15 cellular contexts compared by ENCODE assay signal in genomic region chr15:74858366-74858735, GRCh38. TPM values are rescaled to one million over a fixed set of nuclear protein-coding genes. Genes with fewer than 3 reads are reported as not detected.
DNase-seq lines count a peak whose midpoint lies in the region; ATAC-seq and TF ChIP-seq lines count a peak whose summit lies in the region.
"Had no signal": no experiment of that assay in that cellular context is flagged by ENCODE, and none has a peak within 500 bp of the region (broad histone marks: within the 10 kb centered on the region; RNA-seq: fewer than 3 reads in every experiment).

No MANE protein-coding gene starts in this region.

- no peaks in the 10 kb centered on the region for H3K9me3 Mint-ChIP-seq in CD8-positive, alpha-beta T cell
- H3K9me3 Mint-ChIP-seq in activated naive CD8-positive, alpha-beta T cell treated with anti-CD3 and anti-CD28 coated beads, Interleukin-2, amount 10 ng/mL, durations not matched to agents 7 days and 5 days: no peaks in the 10 kb centered on the region

- WGBS in thyroid gland, 2 donors: 86 to 92% methylated on average over 4 of the region's 4 CpGs

- H3K4me3 ChIP-seq in CD8-positive, alpha-beta T cell (ENCODE audit: low read depth, low read length): no peak overlapping the region
- H3K4me3 ChIP-seq in Karpas-422 (ENCODE audit: low read length) (no peak overlapping the region), neutrophil (ENCODE audit: low read depth in 1 of 2, low read length in 1 of 2) (no peak overlapping the region), thyroid gland (replicated peaks in 1 of 3) (no peak overlapping the region)
- H3K4me3 ChIP-seq: heart left ventricle had no signal

- H3K9ac ChIP-seq in Karpas-422 (ENCODE audit: low read length): peak overlapping the region; percentile 36; the same call in 1 of the 2 replicates
- H3K9ac ChIP-seq: SK-N-SH had no signal

- H3K36me3 ChIP-seq in CD8-positive, alpha-beta T cell (ENCODE audit: insufficient read depth, low read length): peaks cover 12% of the 10 kb centered on the region
- H3K36me3 ChIP-seq in Karpas-422 (ENCODE audit: insufficient read depth, low read length) (no peaks in the 10 kb centered on the region; the same call in 1 of the 2 replicates), neutrophil (peaks cover 32% of the 10 kb centered on the region), thyroid gland (peaks cover 7 to 9% of the 10 kb centered on the region in 2 donors)

- H3K9me2 ChIP-seq in Karpas-422 (replicated peaks; ENCODE audit: insufficient read depth, low read length): no peaks in the 10 kb centered on the region
- H3K9me2 ChIP-seq: SK-N-SH had no signal

- H4K20me1 ChIP-seq in Karpas-422 (ENCODE audit: insufficient read depth, low read depth, low read length): no peaks in the 10 kb centered on the region

- peak overlapping the region; percentile 80 for H3K27ac Mint-ChIP-seq in CD8-positive, alpha-beta T cell
- H3K27ac Mint-ChIP-seq in activated naive CD8-positive, alpha-beta T cell treated with anti-CD3 and anti-CD28 coated beads, Interleukin-2, amount 10 ng/mL, durations not matched to agents 7 days and 5 days: peak overlapping the region; percentile 79

- CTCF ChIA-PET in CD8-positive, alpha-beta T cell (lab: Charles Lee): interaction anchor here (1.0 to 2.7 kb wide), 3 partner anchors 14 to 89 kb away, joined by 3 to 16 read pairs (median 4); no protein-coding TSS in a partner anchor

- peaks cover 37% of the 10 kb centered on the region for H3K4me1 ChIP-seq in CD8-positive, alpha-beta T cell (ENCODE audit: insufficient read depth, low read length)
- H3K4me1 ChIP-seq in Karpas-422 (ENCODE audit: low read length) (peaks cover 38% of the 10 kb centered on the region), neutrophil (ENCODE audit: control insufficient read depth in 1 of 2, insufficient read depth in 1 of 2, low read depth in 1 of 2, low read length in 1 of 2) (no peaks in the 10 kb centered on the region), thyroid gland (peaks cover 25 to 40% of the 10 kb centered on the region in 2 donors)

- H3K27me3 ChIP-seq in CD8-positive, alpha-beta T cell (ENCODE audit: insufficient read depth, low read length): no peaks in the 10 kb centered on the region
- H3K27me3 ChIP-seq in Karpas-422 (ENCODE audit: low read length) (no peaks in the 10 kb centered on the region), neutrophil (no peaks in the 10 kb centered on the region), thyroid gland (no peaks in the 10 kb centered on the region)
- H3K27me3 ChIP-seq: heart left ventricle had no signal

- H3K36me3 Mint-ChIP-seq in CD8-positive, alpha-beta T cell: peaks cover 34% of the 10 kb centered on the region
- peaks cover 7% of the 10 kb centered on the region for H3K36me3 Mint-ChIP-seq in activated naive CD8-positive, alpha-beta T cell treated with anti-CD3 and anti-CD28 coated beads, Interleukin-2, amount 10 ng/mL, durations not matched to agents 7 days and 5 days

- no peak for TF ChIP-seq POLR2A in thyroid gland (IDR thresholded peaks at IDR 0.05)

- peak overlapping the region; percentile 40 for H3K4me2 ChIP-seq in Karpas-422 (ENCODE audit: low read depth, low read length, poor library complexity, severe bottlenecking)
- H3K4me2 ChIP-seq: SK-N-SH had no signal

- H3K4me3 Mint-ChIP-seq in CD8-positive, alpha-beta T cell: no peak overlapping the region
- peak overlapping the region; percentile 30 for H3K4me3 Mint-ChIP-seq in activated naive CD8-positive, alpha-beta T cell treated with anti-CD3 and anti-CD28 coated beads, Interleukin-2, amount 10 ng/mL, durations not matched to agents 7 days and 5 days

- H3K4me1 Mint-ChIP-seq in CD8-positive, alpha-beta T cell (ENCODE audit: low read depth): peaks cover 46% of the 10 kb centered on the region
- H3K4me1 Mint-ChIP-seq in activated naive CD8-positive, alpha-beta T cell treated with anti-CD3 and anti-CD28 coated beads, Interleukin-2, amount 10 ng/mL, durations not matched to agents 7 days and 5 days: peaks cover 34% of the 10 kb centered on the region

- no peak for TF ChIP-seq CTCF in CD8-positive, alpha-beta T cell (IDR thresholded peaks at IDR 0.05)
- TF ChIP-seq CTCF in neutrophil (IDR thresholded peaks at IDR 0.05): no peak
- TF ChIP-seq CTCF in thyroid gland (IDR thresholded peaks at IDR 0.05): no peak

- peaks cover 58% of the 10 kb centered on the region for H3K79me2 ChIP-seq in Karpas-422 (ENCODE audit: low read length)

- no peaks in the 10 kb centered on the region for H3K9me3 ChIP-seq in CD8-positive, alpha-beta T cell (ENCODE audit: low read length)
- H3K9me3 ChIP-seq in Karpas-422 (ENCODE audit: low read length) (no peaks in the 10 kb centered on the region), neutrophil (no peaks in the 10 kb centered on the region), thyroid gland (no peaks in the 10 kb centered on the region)
- H3K9me3 ChIP-seq: heart left ventricle, SK-N-SH had no signal

- no peak for ATAC-seq in CD8-positive, alpha-beta T cell
- ATAC-seq in activated naive CD8-positive, alpha-beta T cell treated with anti-CD3 and anti-CD28 coated beads, Interleukin-2, amount 10 ng/mL, durations not matched to agents 7 days and 5 days (ENCODE audit: low read depth): no peak
- ATAC-seq in HG03565 (IDR thresholded peaks at IDR 0.05; ENCODE audit: unreplicated experiment): no peak
- ATAC-seq: heart left ventricle, left lobe of liver had no signal

- H3K27ac ChIP-seq in CD8-positive, alpha-beta T cell (ENCODE audit: low read depth, low read length): no peak overlapping the region
- H3K27ac ChIP-seq in Karpas-422 (ENCODE audit: low read length) (peak overlapping the region; percentile 80), neutrophil (peak overlapping the region; percentile 52), thyroid gland (peak overlapping the region in 1 of 3 donors; percentile 28)
- H3K27ac ChIP-seq: HL-60 had no signal

- POLR2A ChIA-PET in CD8-positive, alpha-beta T cell (lab: Charles Lee): interaction anchor here (1.2 to 1.8 kb wide), 3 partner anchors 9 to 15 kb away, joined by 3 to 6 read pairs (median 4); partner anchors contain the start of gene SCAMP2
- POLR2A ChIA-PET in activated naive CD8-positive, alpha-beta T cell treated with anti-CD3 and anti-CD28 coated beads, Interleukin-2, amount 10 ng/mL, durations not matched to agents 7 days and 5 days (lab: Charles Lee): interaction anchor here (0.5 to 2.9 kb wide), 7 partner anchors 9 to 458 kb away, joined by 3 to 15 read pairs (median 4); partner anchors contain the start of gene FAM219B

- no peaks in the 10 kb centered on the region for H3K27me3 Mint-ChIP-seq in CD8-positive, alpha-beta T cell (ENCODE audit: low read depth)
- H3K27me3 Mint-ChIP-seq in activated naive CD8-positive, alpha-beta T cell treated with anti-CD3 and anti-CD28 coated beads, Interleukin-2, amount 10 ng/mL, durations not matched to agents 7 days and 5 days: no peaks in the 10 kb centered on the region

- no peak overlapping the region for H2AFZ ChIP-seq in Karpas-422 (ENCODE audit: low read length)

- DNase-seq in CD8-positive, alpha-beta T cell: no peak
- DNase-seq in Karpas-422 (no peak), thyroid gland (no peak), NCI-H2171 treated with DMSO at 0.1 percent for 48 hours (lab: John Stamatoyannopoulos, UW) (no peak), activated gamma-delta T cell (lab: John Stamatoyannopoulos, UW) (no peak)
- DNase-seq in activated naive CD8-positive, alpha-beta T cell treated with anti-CD3 and anti-CD28 coated beads, Interleukin-2, amount 10 ng/mL, durations not matched to agents 7 days and 5 days: no peak
- DNase-seq: erythroblast, heart left ventricle, NCI-H2171, SK-N-SH had no signal

- intact Hi-C loops in CD8-positive, alpha-beta T cell (cut with DNase I, micrococcal nuclease): no loop called here
- intact Hi-C loops in thyroid gland (cut with DNase I): no loop called here

RNA-seq across cellular contexts. Expression of gene SCAMP2, which starts 14.8 kb away (rescaled TPM):
- 10 to 100 TPM; 48.7 to 57.2 TPM for total RNA-seq in CD8-positive, alpha-beta T cell
- 37.1 and 54.9 TPM in 2 replicates for total RNA-seq in Karpas-422 (2014; rRNA removed; shearing (Covaris generic); ENCODE audit: low replicate concordance)
- 100 to 1,000 TPM; 100 to 103 TPM for total RNA-seq in activated naive CD8-positive, alpha-beta T cell treated with anti-CD3 and anti-CD28 coated beads, Interleukin-2, amount 10 ng/mL, durations not matched to agents 7 days and 5 days
- 100 to 1,000 TPM in 2 of 4 donors, 10 to 100 TPM in 2; 59.3 to 129 (median 104) TPM for total RNA-seq in thyroid gland

RNA-seq across cellular contexts. Expression of gene ULK3, which starts 15.4 kb away (rescaled TPM):
- total RNA-seq in CD8-positive, alpha-beta T cell: 10 to 100 TPM; 34.3 to 35.1 TPM
- 87.3 and 89.6 TPM in 2 replicates for total RNA-seq in Karpas-422 (2014; rRNA removed; shearing (Covaris generic); ENCODE audit: low replicate concordance)
- total RNA-seq in activated naive CD8-positive, alpha-beta T cell treated with anti-CD3 and anti-CD28 coated beads, Interleukin-2, amount 10 ng/mL, durations not matched to agents 7 days and 5 days: 10 to 100 TPM; 59.9 to 60.4 TPM
- 10 to 100 TPM; 40.9 to 91.1 (median 74.7) TPM for total RNA-seq in thyroid gland

RNA-seq across cellular contexts. Expression of gene MPI, which starts 31.5 kb away (rescaled TPM):
- total RNA-seq in CD8-positive, alpha-beta T cell: 10 to 100 TPM; 18.3 to 19.9 TPM
- 73.7 and 78.8 TPM in 2 replicates for total RNA-seq in Karpas-422 (2014; rRNA removed; shearing (Covaris generic); ENCODE audit: low replicate concordance)
- total RNA-seq in activated naive CD8-positive, alpha-beta T cell treated with anti-CD3 and anti-CD28 coated beads, Interleukin-2, amount 10 ng/mL, durations not matched to agents 7 days and 5 days: 10 to 100 TPM; 68.7 to 72.9 TPM
- total RNA-seq in thyroid gland: 10 to 100 TPM; 72.2 to 91.1 (median 88.5) TPM

RNA-seq across cellular contexts. Expression of gene CPLX3, which starts 31.9 kb away (rescaled TPM):
- under 1 TPM; 0.19 to 0.36 TPM for total RNA-seq in CD8-positive, alpha-beta T cell
- total RNA-seq in Karpas-422 (2014; rRNA removed; shearing (Covaris generic); ENCODE audit: low replicate concordance): 5.2 and 7.3 TPM in 2 replicates
- total RNA-seq in activated naive CD8-positive, alpha-beta T cell treated with anti-CD3 and anti-CD28 coated beads, Interleukin-2, amount 10 ng/mL, durations not matched to agents 7 days and 5 days: under 1 TPM; 0.17 to 0.28 TPM
- not detected for total RNA-seq in thyroid gland
- total RNA-seq: left lobe of liver, skeletal muscle tissue had no signal

RNA-seq across cellular contexts. Expression of gene LMAN1L, which starts 45.7 kb away (rescaled TPM):
- not detected for total RNA-seq in CD8-positive, alpha-beta T cell
- 3.3 and 4.3 TPM in 2 replicates for total RNA-seq in Karpas-422 (2014; rRNA removed; shearing (Covaris generic); ENCODE audit: low replicate concordance)
- under 1 TPM; 0.36 to 0.37 TPM for total RNA-seq in activated naive CD8-positive, alpha-beta T cell treated with anti-CD3 and anti-CD28 coated beads, Interleukin-2, amount 10 ng/mL, durations not matched to agents 7 days and 5 days
- 1 to 10 TPM in 1 of 4 donors, not detected in 3; 3.5 TPM for total RNA-seq in thyroid gland
- total RNA-seq: left lobe of liver, skeletal muscle tissue had no signal
